In the genomic region with DNA sequence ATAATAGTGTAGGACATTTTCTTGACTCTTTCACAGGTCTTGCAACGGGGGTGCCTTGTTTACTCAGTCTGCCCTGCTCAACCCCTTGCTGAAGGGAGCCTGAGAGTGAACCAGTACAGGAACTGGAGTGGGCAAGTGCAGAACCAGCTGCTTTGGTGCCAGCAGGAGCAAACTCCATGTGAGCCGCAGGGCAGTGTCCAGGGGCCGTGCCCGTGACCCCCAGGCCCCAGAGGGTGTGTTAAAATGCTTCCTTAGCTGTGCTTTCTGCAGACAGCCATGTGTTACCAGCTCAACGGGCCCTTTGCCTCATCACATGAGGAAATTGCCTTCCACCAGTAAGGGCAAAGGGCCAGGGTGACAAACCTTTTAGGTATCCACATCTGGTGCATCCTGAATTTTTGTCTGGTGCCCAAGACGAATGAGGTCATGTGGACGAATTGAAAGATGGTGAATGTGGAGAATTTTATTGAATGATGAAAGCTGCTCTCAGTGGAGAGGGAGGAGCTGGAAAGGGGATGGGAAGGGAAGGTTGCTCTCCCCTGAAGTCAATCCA, we compare ENCODE assay signal across 20 cellular contexts. TPM values are rescaled to one million over a fixed set of nuclear protein-coding genes. Genes with fewer than 3 reads are reported as not detected.
DNase-seq lines count a peak whose midpoint lies in the region; ATAC-seq and TF ChIP-seq lines count a peak whose summit lies in the region.
"Had no signal": no experiment of that assay in that cellular context is flagged by ENCODE, and none has a peak within 500 bp of the region (broad histone marks: within the 10 kb centered on the region; RNA-seq: fewer than 3 reads in every experiment).

No MANE protein-coding gene starts in this region.

- no peak overlapping the region for H3K27ac Mint-ChIP-seq in naive thymus-derived CD4-positive, alpha-beta T cell
- H3K27ac Mint-ChIP-seq: CD4-positive, alpha-beta T cell; HFFc6; IgD-negative memory B cell had no signal

- CTCF ChIA-PET in naive thymus-derived CD4-positive, alpha-beta T cell (lab: Charles Lee): no interaction called here

- no peak for TF ChIP-seq CTCF in heart left ventricle (IDR thresholded peaks at IDR 0.05)

- H3K27ac ChIP-seq in heart left ventricle: no peak overlapping the region
- no peak overlapping the region for H3K27ac ChIP-seq in naive thymus-derived CD4-positive, alpha-beta T cell (ENCODE audit: low read depth, low read length)
- H3K27ac ChIP-seq: HL-60 had no signal

- no peak overlapping the region for H3K4me3 ChIP-seq in heart left ventricle
- H3K4me3 ChIP-seq in naive thymus-derived CD4-positive, alpha-beta T cell (ENCODE audit: low read length): no peak overlapping the region
- H3K4me3 ChIP-seq: GM12878, HAP-1 had no signal

- H3K4me1 ChIP-seq in heart left ventricle: no peaks in the 10 kb centered on the region
- H3K4me1 ChIP-seq in naive thymus-derived CD4-positive, alpha-beta T cell (ENCODE audit: control insufficient read depth in 2 of 2, insufficient read depth in 2 of 2, low read length in 2 of 2): no peaks in the 10 kb centered on the region
- H3K4me1 ChIP-seq: HAP-1 had no signal

- H3K9me3 Mint-ChIP-seq in naive thymus-derived CD4-positive, alpha-beta T cell: peaks cover 0 to 24% (median 8%) of the 10 kb centered on the region in 11 donors
- H3K9me3 Mint-ChIP-seq: HFFc6 had no signal

- H3K4me3 Mint-ChIP-seq in naive thymus-derived CD4-positive, alpha-beta T cell: no peak overlapping the region
- H3K4me3 Mint-ChIP-seq: CD4-positive, alpha-beta T cell; HFFc6; IgD-negative memory B cell had no signal

- no peaks in the 10 kb centered on the region for H3K27me3 ChIP-seq in heart left ventricle
- no peaks in the 10 kb centered on the region for H3K27me3 ChIP-seq in naive thymus-derived CD4-positive, alpha-beta T cell (ENCODE audit: control insufficient read depth in 2 of 2, insufficient read depth in 2 of 2, low read length in 2 of 2)

- no peaks in the 10 kb centered on the region for H3K36me3 ChIP-seq in heart left ventricle
- no peaks in the 10 kb centered on the region for H3K36me3 ChIP-seq in naive thymus-derived CD4-positive, alpha-beta T cell (ENCODE audit: control insufficient read depth in 2 of 3, insufficient read depth in 3 of 3, low read length in 3 of 3)
- H3K36me3 ChIP-seq: HAP-1 had no signal

- no peaks in the 10 kb centered on the region for H3K27me3 Mint-ChIP-seq in naive thymus-derived CD4-positive, alpha-beta T cell
- H3K27me3 Mint-ChIP-seq: CD4-positive, alpha-beta T cell; IgD-negative memory B cell had no signal

- no peaks in the 10 kb centered on the region for H3K4me1 Mint-ChIP-seq in naive thymus-derived CD4-positive, alpha-beta T cell
- H3K4me1 Mint-ChIP-seq: IgD-negative memory B cell had no signal

- no peak for ATAC-seq in Right ventricle myocardium inferior
- no peak for ATAC-seq in heart left ventricle
- no peak for ATAC-seq in naive thymus-derived CD4-positive, alpha-beta T cell
- ATAC-seq: GM12878 had no signal

- intact Hi-C loops in Right ventricle myocardium inferior (cut with DNase I) (no loop called here), heart left ventricle (cut with DNase I) (no loop called here), posterior vena cava (cut with DNase I) (no loop called here)
- intact Hi-C loops in naive thymus-derived CD4-positive, alpha-beta T cell (cut with micrococcal nuclease): no loop called here

- in situ Hi-C loops in G401 (cut with HindIII; ENCODE audit: low sequenced_read_pairs): no loop called here

- POLR2A ChIA-PET in naive thymus-derived CD4-positive, alpha-beta T cell (lab: Charles Lee): no interaction called here

- H3K36me3 Mint-ChIP-seq in naive thymus-derived CD4-positive, alpha-beta T cell: no peaks in the 10 kb centered on the region
- H3K36me3 Mint-ChIP-seq: IgD-negative memory B cell had no signal

- H3K9me3 ChIP-seq in heart left ventricle: peaks cover 0 to 9% (median 0%) of the 10 kb centered on the region in 12 donors
- H3K9me3 ChIP-seq in naive thymus-derived CD4-positive, alpha-beta T cell (ENCODE audit: control insufficient read depth in 2 of 3, low read length in 3 of 3): no peaks in the 10 kb centered on the region
- H3K9me3 ChIP-seq: HAP-1 had no signal

- TF ChIP-seq POLR2A in heart left ventricle (IDR thresholded peaks at IDR 0.05): no peak

- DNase-seq in Right ventricle myocardium inferior (ENCODE audit: missing footprints) (peak; percentile 60), heart left ventricle (no peak), RPMI7951 (ENCODE audit: low read depth) (peak; percentile 65), posterior vena cava (ENCODE audit: low spot score) (peak; percentile 46), G401 (ENCODE audit: low spot score) (no peak), GM19240 (ENCODE audit: insufficient read length, low spot score) (no peak)
- DNase-seq in naive thymus-derived CD4-positive, alpha-beta T cell: no peak
- DNase-seq: 8988T; C1 segment of cervical spinal cord; Calu3; CD4-positive, alpha-beta T cell; DMS 273 treated with DMSO at 0.1 percent for 48 hours; HFFc6; KG1 had no signal

- 60 to 69% (median 66%) methylated on average over 7 of the region's 7 CpGs for WGBS in heart left ventricle, 4 donors

RNA-seq across cellular contexts. Expression of gene OR5D13, which starts 53.6 kb away (rescaled TPM):
- not detected for total RNA-seq in Right ventricle myocardium inferior
- total RNA-seq in heart left ventricle: not detected
- polyA plus RNA-seq in heart left ventricle: not detected
- not detected in 2 replicates for total RNA-seq in RPMI7951 (2014; rRNA removed; shearing (Covaris generic))
- not detected for total RNA-seq in posterior vena cava
- not detected in 2 replicates for total RNA-seq in G401 (2014; rRNA removed; shearing (Covaris generic))
- not detected for total RNA-seq in naive thymus-derived CD4-positive, alpha-beta T cell
- polyA plus RNA-seq in naive thymus-derived CD4-positive, alpha-beta T cell: not detected
- total RNA-seq: Calu3; CD4-positive, alpha-beta T cell; Daoy; GM12878; H1; HFFc6 had no signal
- polyA plus RNA-seq: GM12878, H1, IgD-negative memory B cell had no signal

RNA-seq across cellular contexts. Expression of gene OR4C6, which starts 57.7 kb away (rescaled TPM):
- not detected for total RNA-seq in Right ventricle myocardium inferior
- not detected for total RNA-seq in heart left ventricle
- polyA plus RNA-seq in heart left ventricle: not detected
- total RNA-seq in RPMI7951 (2014; rRNA removed; shearing (Covaris generic)): not detected in 2 replicates
- total RNA-seq in posterior vena cava: not detected
- total RNA-seq in G401 (2014; rRNA removed; shearing (Covaris generic)): not detected in 2 replicates
- not detected for total RNA-seq in naive thymus-derived CD4-positive, alpha-beta T cell
- not detected for polyA plus RNA-seq in naive thymus-derived CD4-positive, alpha-beta T cell
- total RNA-seq: CD4-positive, alpha-beta T cell; Daoy; H1; HFFc6 had no signal
- polyA plus RNA-seq: H1 had no signal

Comparison
In these comparisons a context has a peak if more than half of its experiments do, and no peak if none do; other contexts are left out.
1. DNase-seq: peak in Right ventricle myocardium inferior (single experiment), RPMI7951 (single experiment) and posterior vena cava (single experiment); none in heart left ventricle (0 of 5), G401 (single experiment), naive thymus-derived CD4-positive, alpha-beta T cell (0 of 9) and GM19240 (single experiment).